In genomic region chr12:92558241-92558773, GRCh38 we compare ENCODE assay signal across 19 cellular contexts.
DNase-seq lines count a peak whose midpoint lies in the region; ATAC-seq and TF ChIP-seq lines count a peak whose summit lies in the region.
"Had no signal": no experiment of that assay in that cellular context is flagged by ENCODE, and none has a peak within 500 bp of the region (broad histone marks: within the 10 kb centered on the region; RNA-seq: fewer than 3 reads in every experiment).

No MANE protein-coding gene starts in this region.

- peaks cover 14% of the 10 kb centered on the region for H3K4me1 ChIP-seq in osteoblast (ENCODE audit: insufficient read depth, low read length)
- H3K4me1 ChIP-seq in effector memory CD4-positive, alpha-beta T cell (ENCODE audit: control insufficient read depth, insufficient read depth, low read length, poor library complexity, severe bottlenecking) = peaks cover 10% of the 10 kb centered on the region

- no peak overlapping the region for H3K4me2 ChIP-seq in osteoblast (ENCODE audit: insufficient read depth, low read length)

- H2AFZ ChIP-seq in osteoblast (ENCODE audit: low read length) = no peak overlapping the region

- peaks cover 17% of the 10 kb centered on the region for H3K36me3 Mint-ChIP-seq in T-helper 1 cell treated with Interleukin-12 subunit alpha and Interleukin-12 subunit beta and Interleukin-4 antibody, amounts not matched to agents 30 μg/mL and 1 μg/mL, for 36 hours (ENCODE audit: low read depth)
- H3K36me3 Mint-ChIP-seq in activated B cell treated with CpG ODN at 0.5 μM for 24 hours (ENCODE audit: low read depth) (peaks cover 3% of the 10 kb centered on the region), memory B cell (no peaks in the 10 kb centered on the region)

- CTCF ChIA-PET in activated B cell treated with CpG ODN at 0.5 μM for 24 hours (lab: Charles Lee) = interaction anchor here (1.1 kb wide), 1 partner anchor 56 kb away, joined by 4 read pairs; no protein-coding TSS in a partner anchor

- peak overlapping the region; percentile 94 for H3K4me3 ChIP-seq in GM12865 (ENCODE audit: low read depth, low read length)
- no peak overlapping the region for H3K4me3 ChIP-seq in osteoblast (ENCODE audit: insufficient read depth, low read length)
- no peak overlapping the region for H3K4me3 ChIP-seq in effector memory CD4-positive, alpha-beta T cell (ENCODE audit: insufficient read depth, low read depth, low read length, poor library complexity, severe bottlenecking)
- H3K4me3 ChIP-seq: gastrocnemius medialis, thoracic aorta had no signal

- no peaks in the 10 kb centered on the region for H3K36me3 ChIP-seq in osteoblast (ENCODE audit: insufficient read depth, low read length)
- no peaks in the 10 kb centered on the region for H3K36me3 ChIP-seq in effector memory CD4-positive, alpha-beta T cell (ENCODE audit: control insufficient read depth, insufficient read depth, low read length)
- H3K36me3 ChIP-seq: gastrocnemius medialis, neutrophil, thoracic aorta had no signal

- peak overlapping the region; percentile 47 for H3K27ac Mint-ChIP-seq in T-helper 1 cell treated with Interleukin-12 subunit alpha and Interleukin-12 subunit beta and Interleukin-4 antibody, amounts not matched to agents 30 μg/mL and 1 μg/mL, for 36 hours
- peak overlapping the region; percentile 75 for H3K27ac Mint-ChIP-seq in activated B cell treated with CpG ODN at 0.5 μM for 24 hours
- peak overlapping the region; percentile 84 for H3K27ac Mint-ChIP-seq in memory B cell

- H3K9me3 Mint-ChIP-seq in T-helper 1 cell treated with Interleukin-12 subunit alpha and Interleukin-12 subunit beta and Interleukin-4 antibody, amounts not matched to agents 30 μg/mL and 1 μg/mL, for 36 hours = peaks cover 22% of the 10 kb centered on the region
- H3K9me3 Mint-ChIP-seq in activated B cell treated with CpG ODN at 0.5 μM for 24 hours (no peaks in the 10 kb centered on the region), memory B cell (peaks cover 2% of the 10 kb centered on the region)

- ATAC-seq in activated B cell treated with CpG ODN at 0.5 μM for 24 hours (ENCODE audit: low read depth) (no peak), memory B cell (ENCODE audit: low read depth) (no peak)
- ATAC-seq: gastrocnemius medialis, HCT116, sciatic nerve had no signal

- peaks cover 52% of the 10 kb centered on the region for H3K4me1 Mint-ChIP-seq in T-helper 1 cell treated with Interleukin-12 subunit alpha and Interleukin-12 subunit beta and Interleukin-4 antibody, amounts not matched to agents 30 μg/mL and 1 μg/mL, for 36 hours (ENCODE audit: low read depth)
- H3K4me1 Mint-ChIP-seq in activated B cell treated with CpG ODN at 0.5 μM for 24 hours = peaks cover 84% of the 10 kb centered on the region
- H3K4me1 Mint-ChIP-seq in memory B cell = peaks cover 45% of the 10 kb centered on the region

- no peak overlapping the region for H3K27ac ChIP-seq in osteoblast (ENCODE audit: low read depth, low read length)
- H3K27ac ChIP-seq in effector memory CD4-positive, alpha-beta T cell (ENCODE audit: insufficient read depth, low read length, poor library complexity, severe bottlenecking) = no peak overlapping the region
- H3K27ac ChIP-seq: 22Rv1, gastrocnemius medialis, neutrophil, thoracic aorta had no signal

- H3K27me3 ChIP-seq in osteoblast (ENCODE audit: insufficient read depth, low read length) = no peaks in the 10 kb centered on the region
- H3K27me3 ChIP-seq in effector memory CD4-positive, alpha-beta T cell (replicated peaks; ENCODE audit: control insufficient read depth, insufficient read depth, low read length, poor library complexity, severe bottlenecking) = no peaks in the 10 kb centered on the region
- H3K27me3 ChIP-seq: gastrocnemius medialis, neutrophil had no signal

- no peaks in the 10 kb centered on the region for H3K9me3 ChIP-seq in osteoblast (ENCODE audit: low read depth, low read length)
- H3K9me3 ChIP-seq in effector memory CD4-positive, alpha-beta T cell (ENCODE audit: control insufficient read depth, low read length) = no peaks in the 10 kb centered on the region
- H3K9me3 ChIP-seq: gastrocnemius medialis, neutrophil, thoracic aorta had no signal

- intact Hi-C loops in activated B cell treated with CpG ODN at 0.5 μM for 24 hours (cut with micrococcal nuclease) = loop anchor here (5.0 kb wide), 1 partner anchor 276 kb away; no protein-coding TSS in a partner anchor

- no peak for DNase-seq in T-helper 1 cell
- DNase-seq in GM12865 (ENCODE audit: low read depth) = no peak
- no peak for DNase-seq in activated B cell treated with CpG ODN at 0.5 μM for 24 hours
- DNase-seq in memory B cell (ENCODE audit: low spot score in 2 of 2) = no peak
- no peak for DNase-seq in osteoblast (ENCODE audit: insufficient read length, low spot score, missing footprints)
- no peak for DNase-seq in hepatic stellate cell (ENCODE audit: low spot score)
- no peak for DNase-seq in effector memory CD4-positive, alpha-beta T cell
- DNase-seq: activated CD8-positive, alpha-beta memory T cell treated with anti-CD3 and anti-CD28 coated beads, Interleukin-2, amount 50 U/mL, for 4 hours; aorta; gastrocnemius medialis; KG1; NCI-H1092; NCI-H748 treated with DMSO at 0.1 percent for 48 hours had no signal

- peak overlapping the region; percentile 47 for H3K4me3 Mint-ChIP-seq in T-helper 1 cell treated with Interleukin-12 subunit alpha and Interleukin-12 subunit beta and Interleukin-4 antibody, amounts not matched to agents 30 μg/mL and 1 μg/mL, for 36 hours
- peak overlapping the region; percentile 33 for H3K4me3 Mint-ChIP-seq in activated B cell treated with CpG ODN at 0.5 μM for 24 hours
- H3K4me3 Mint-ChIP-seq in memory B cell = no peak overlapping the region

- no peaks in the 10 kb centered on the region for H4K20me1 ChIP-seq in osteoblast (ENCODE audit: insufficient read depth, low read length)

- TF ChIP-seq CTCF in GM12865 (IDR thresholded peaks at IDR 0.05; ENCODE audit: insufficient read depth, low read depth, low read length, missing control alignments) (no peak), activated B cell treated with CpG ODN at 0.5 μM for 24 hours (IDR thresholded peaks at IDR 0.05) (no peak), osteoblast (IDR thresholded peaks at IDR 0.05; ENCODE audit: extremely low read depth, low read depth, low read length) (no peak)

- no peaks in the 10 kb centered on the region for H3K27me3 Mint-ChIP-seq in T-helper 1 cell treated with Interleukin-12 subunit alpha and Interleukin-12 subunit beta and Interleukin-4 antibody, amounts not matched to agents 30 μg/mL and 1 μg/mL, for 36 hours (ENCODE audit: low read depth)
- H3K27me3 Mint-ChIP-seq in activated B cell treated with CpG ODN at 0.5 μM for 24 hours (no peaks in the 10 kb centered on the region), memory B cell (no peaks in the 10 kb centered on the region)

- POLR2A ChIA-PET in activated B cell treated with CpG ODN at 0.5 μM for 24 hours (lab: Charles Lee) = interaction anchor here (0.7 to 3.0 kb wide), 5 partner anchors 52 to 413 kb away, joined by 3 to 28 read pairs (median 13); partner anchors contain the start of gene BTG1

- no peaks in the 10 kb centered on the region for H3K79me2 ChIP-seq in osteoblast (ENCODE audit: insufficient read depth, low read length)
